In the genomic region with DNA sequence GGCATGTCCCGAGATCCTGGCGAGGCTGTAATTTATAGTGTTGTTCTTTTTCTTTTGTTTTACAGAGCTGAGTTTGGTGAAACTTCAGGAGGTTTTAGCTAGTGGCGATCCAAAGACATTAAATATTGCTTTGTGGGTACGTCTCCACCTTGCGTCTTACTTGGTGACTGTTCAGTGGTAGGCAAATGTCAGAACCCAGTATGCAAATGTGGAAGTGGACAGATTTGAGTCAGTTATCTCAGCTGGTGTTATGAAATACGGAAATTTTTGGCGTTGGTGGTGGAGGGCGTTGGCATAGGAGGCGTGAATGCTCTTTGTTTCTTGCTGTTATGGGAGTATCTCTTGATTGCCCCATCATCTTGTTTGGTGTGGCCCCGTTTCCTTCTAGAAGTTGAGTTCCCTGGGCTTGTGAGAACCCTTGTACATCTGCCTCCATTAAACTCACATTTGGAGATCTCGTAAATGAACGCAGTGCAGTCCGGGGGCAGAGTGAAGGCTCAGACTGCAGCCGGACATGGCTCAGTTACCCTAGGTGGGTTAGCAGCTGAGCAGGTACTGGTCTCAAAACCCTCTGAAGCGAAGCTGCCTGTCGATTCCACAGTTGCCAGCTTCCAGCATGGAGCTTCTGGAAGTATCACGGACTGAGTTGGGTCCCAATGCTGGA, we compare ENCODE assay signal across 9 cellular contexts. TPM values are rescaled to one million over a fixed set of nuclear protein-coding genes. Genes with fewer than 3 reads are reported as not detected.
DNase-seq lines count a peak whose midpoint lies in the region; ATAC-seq and TF ChIP-seq lines count a peak whose summit lies in the region.
"Had no signal": no experiment of that assay in that cellular context is flagged by ENCODE, and none has a peak within 500 bp of the region (broad histone marks: within the 10 kb centered on the region; RNA-seq: fewer than 3 reads in every experiment).

No MANE protein-coding gene starts in this region.

- H3K9ac ChIP-seq in smooth muscle cell (ENCODE audit: low read depth): no peak overlapping the region

- H3K27ac Mint-ChIP-seq in neural crest cell (ENCODE audit: unreplicated experiment): peak overlapping the region; percentile 76

- H3K27me3 Mint-ChIP-seq in neural crest cell (ENCODE audit: low read depth): no peaks in the 10 kb centered on the region

- H3K36me3 Mint-ChIP-seq in neural crest cell (ENCODE audit: low read depth): no peaks in the 10 kb centered on the region

- ATAC-seq in HG03097 (IDR thresholded peaks at IDR 0.05; ENCODE audit: low FRiP score, unreplicated experiment): peak; percentile 55

- no peaks in the 10 kb centered on the region for H3K79me2 ChIP-seq in smooth muscle cell (ENCODE audit: low read depth)

- DNase-seq in activated CD4-positive, alpha-beta T cell treated with anti-CD3 and anti-CD28 coated beads for 4 hours: peak; percentile 31 to 35
- no peak for DNase-seq in activated CD4-positive, alpha-beta T cell treated with anti-CD3 and anti-CD28 coated beads for 1 hour
- DNase-seq in activated CD4-positive, alpha-beta T cell treated with anti-CD3 and anti-CD28 coated beads for 48 hours: peak; percentile 62
- DNase-seq in neural crest cell (ENCODE audit: low read depth, low spot score) (no peak), foreskin fibroblast (no peak), smooth muscle cell (lab: John Stamatoyannopoulos, UW; ENCODE audit: unreplicated experiment) (no peak), GM03348 (ENCODE audit: low spot score) (no peak)

- H3K4me3 ChIP-seq in foreskin fibroblast (ENCODE audit: low read depth in 1 of 2, low read length in 2 of 2) (no peak overlapping the region), smooth muscle cell (no peak overlapping the region)
- H3K4me3 ChIP-seq: A549 had no signal

- no peaks in the 10 kb centered on the region for H3K9me3 Mint-ChIP-seq in neural crest cell

- H3K4me1 ChIP-seq in smooth muscle cell (ENCODE audit: low read depth): peaks cover 35% of the 10 kb centered on the region

- 94% methylated on average over 17 of the region's 17 CpGs for WGBS in smooth muscle cell (ENCODE audit: low lambda C conversion rate)

- TF ChIP-seq CTCF in neural crest cell (conservative IDR thresholded peaks at IDR 0.05) (no peak), foreskin fibroblast (IDR thresholded peaks at IDR 0.05; ENCODE audit: low read depth, low read length) (no peak), smooth muscle cell (IDR thresholded peaks at IDR 0.05; ENCODE audit: borderline replicate concordance, insufficient read depth, poor library complexity, severe bottlenecking) (no peak)

- H4K20me1 ChIP-seq in smooth muscle cell (ENCODE audit: low read depth): no peaks in the 10 kb centered on the region

- H3K36me3 ChIP-seq in smooth muscle cell (ENCODE audit: low read depth): no peaks in the 10 kb centered on the region

- H3F3A ChIP-seq in smooth muscle cell (ENCODE audit: low read depth): no peaks in the 10 kb centered on the region

- no peak overlapping the region for H2AFZ ChIP-seq in smooth muscle cell (ENCODE audit: low read depth)

- H3K27ac ChIP-seq in smooth muscle cell (ENCODE audit: low read depth): no peak overlapping the region

- no peaks in the 10 kb centered on the region for H3K9me3 ChIP-seq in smooth muscle cell (replicated peaks; ENCODE audit: low read depth)
- H3K9me3 ChIP-seq: A549 had no signal

- no peaks in the 10 kb centered on the region for H3K27me3 ChIP-seq in smooth muscle cell (ENCODE audit: low read depth)

- no peak overlapping the region for H3K4me3 Mint-ChIP-seq in neural crest cell

- no peak overlapping the region for H3K4me2 ChIP-seq in smooth muscle cell
- H3K4me2 ChIP-seq: A549 had no signal

- H3K4me1 Mint-ChIP-seq in neural crest cell: peaks cover 52% of the 10 kb centered on the region

RNA-seq across cellular contexts. Expression of gene PTPRJ, which starts 39.9 kb away (rescaled TPM):
- total RNA-seq in neural crest cell (24.3 and 25.5 TPM in 2 replicates), smooth muscle cell (2.6 and 6.3 TPM in 2 replicates)
- 1.5 and 1.7 TPM in 2 replicates for polyA plus RNA-seq in smooth muscle cell

Comparison
In these comparisons a context has a peak if more than half of its experiments do, and no peak if none do; other contexts are left out.
1. DNase-seq: peak in activated CD4-positive, alpha-beta T cell treated with anti-CD3 and anti-CD28 coated beads for 4 hours (2 of 2) and activated CD4-positive, alpha-beta T cell treated with anti-CD3 and anti-CD28 coated beads for 48 hours (single experiment); none in activated CD4-positive, alpha-beta T cell treated with anti-CD3 and anti-CD28 coated beads for 1 hour (single experiment), neural crest cell (single experiment), foreskin fibroblast (0 of 2), smooth muscle cell (single experiment) and GM03348 (single experiment).